Comparison of ENCODE assay signal across 14 cellular contexts in genomic region chr10:287814-288213, GRCh38.
DNase-seq lines count a peak whose midpoint lies in the region; ATAC-seq and TF ChIP-seq lines count a peak whose summit lies in the region.
"Had no signal": no experiment of that assay in that cellular context is flagged by ENCODE, and none has a peak within 500 bp of the region (broad histone marks: within the 10 kb centered on the region; RNA-seq: fewer than 3 reads in every experiment).

No MANE protein-coding gene starts in this region.

- H3K4me1 Mint-ChIP-seq in GM23338: peaks cover 10% of the 10 kb centered on the region
- peaks cover 14% of the 10 kb centered on the region for H3K4me1 Mint-ChIP-seq in T-helper 17 cell
- H3K4me1 Mint-ChIP-seq in natural killer cell treated with Interleukin-12 subunit alpha and Interleukin-12 subunit beta and Interleukin-15 and Interleukin-18, amount 100 ng/mL, for 72 hours (ENCODE audit: low read depth in 2 of 2): peaks cover 11 to 22% of the 10 kb centered on the region in 2 donors

- H3K9me2 ChIP-seq in GM23338 (ENCODE audit: insufficient read depth): no peaks in the 10 kb centered on the region

- no peaks in the 10 kb centered on the region for H3F3A ChIP-seq in GM23338 (replicated peaks; ENCODE audit: low read depth)

- intact Hi-C loops in vagina (cut with DNase I): no loop called here

- ATAC-seq in GM23338 (peak; percentile 63), T-helper 17 cell (no peak)
- no peak for ATAC-seq in natural killer cell treated with Interleukin-12 subunit alpha and Interleukin-12 subunit beta and Interleukin-15 and Interleukin-18, amount 100 ng/mL, for 72 hours
- ATAC-seq: naive thymus-derived CD4-positive, alpha-beta T cell; Panc1 had no signal

- no peak overlapping the region for H3K4me2 ChIP-seq in GM23338

- H2AFZ ChIP-seq in GM23338: no peak overlapping the region

- H3K27me3 ChIP-seq in GM23338 (ENCODE audit: insufficient read depth): no peaks in the 10 kb centered on the region
- H3K27me3 ChIP-seq in vagina: no peaks in the 10 kb centered on the region
- H3K27me3 ChIP-seq: uterus had no signal

- 0 out of 2 replicates have a peak overlapping the region, but pooled peaks have one; percentile 57 for H3K27ac Mint-ChIP-seq in GM23338
- no peak overlapping the region for H3K27ac Mint-ChIP-seq in T-helper 17 cell
- H3K27ac Mint-ChIP-seq in natural killer cell treated with Interleukin-12 subunit alpha and Interleukin-12 subunit beta and Interleukin-15 and Interleukin-18, amount 100 ng/mL, for 72 hours: no peak overlapping the region
- H3K27ac Mint-ChIP-seq: activated T-cell treated with anti-CD3 and anti-CD28 coated beads, Interleukin-2, amount 50 U/mL, for 24 hours had no signal

- H3K27ac ChIP-seq in GM23338 (ENCODE audit: low read depth) (no peak overlapping the region), vagina (no peak overlapping the region)
- H3K27ac ChIP-seq: C4-2B, uterus, WERI-Rb-1 had no signal

- no peaks in the 10 kb centered on the region for H3K9me3 Mint-ChIP-seq in GM23338
- no peaks in the 10 kb centered on the region for H3K9me3 Mint-ChIP-seq in natural killer cell treated with Interleukin-12 subunit alpha and Interleukin-12 subunit beta and Interleukin-15 and Interleukin-18, amount 100 ng/mL, for 72 hours
- H3K9me3 Mint-ChIP-seq: activated T-cell treated with anti-CD3 and anti-CD28 coated beads, Interleukin-2, amount 50 U/mL, for 24 hours; naive thymus-derived CD4-positive, alpha-beta T cell had no signal

- peaks cover 16% of the 10 kb centered on the region for H3K27me3 Mint-ChIP-seq in GM23338 (ENCODE audit: insufficient read depth, low read depth, poor library complexity)
- peaks cover 10% of the 10 kb centered on the region for H3K27me3 Mint-ChIP-seq in T-helper 17 cell
- H3K27me3 Mint-ChIP-seq in natural killer cell treated with Interleukin-12 subunit alpha and Interleukin-12 subunit beta and Interleukin-15 and Interleukin-18, amount 100 ng/mL, for 72 hours: peaks cover 6% of the 10 kb centered on the region in 2 donors
- H3K27me3 Mint-ChIP-seq: activated T-cell treated with anti-CD3 and anti-CD28 coated beads, Interleukin-2, amount 50 U/mL, for 24 hours had no signal

- H3K4me1 ChIP-seq in GM23338 (ENCODE audit: insufficient read depth) (no peaks in the 10 kb centered on the region), vagina (peaks cover 9% of the 10 kb centered on the region)
- H3K4me1 ChIP-seq: uterus had no signal

- H3K36me3 Mint-ChIP-seq in GM23338 (ENCODE audit: low read depth) (peaks cover 9% of the 10 kb centered on the region), T-helper 17 cell (ENCODE audit: low read depth) (peaks cover 2% of the 10 kb centered on the region)
- no peaks in the 10 kb centered on the region for H3K36me3 Mint-ChIP-seq in natural killer cell treated with Interleukin-12 subunit alpha and Interleukin-12 subunit beta and Interleukin-15 and Interleukin-18, amount 100 ng/mL, for 72 hours

- no peaks in the 10 kb centered on the region for H4K20me1 ChIP-seq in GM23338 (replicated peaks; ENCODE audit: insufficient read depth)

- H3K9me3 ChIP-seq in vagina: no peaks in the 10 kb centered on the region
- H3K9me3 ChIP-seq in T-helper 17 cell (ENCODE audit: control insufficient read depth, low read length, poor library complexity, severe bottlenecking): no peaks in the 10 kb centered on the region
- H3K9me3 ChIP-seq: uterus had no signal

- peak; percentile 42 to 57 for TF ChIP-seq CTCF in GM23338 (conservative IDR thresholded peaks at IDR 0.05; ENCODE audit: low read depth in 2 of 2)
- peak; percentile 35; the same call in 1 of the 2 replicates for TF ChIP-seq CTCF in WI38 (IDR thresholded peaks at IDR 0.05; ENCODE audit: low read depth, low read length)
- TF ChIP-seq CTCF in vagina (IDR thresholded peaks at IDR 0.05): no peak

- H3K4me3 Mint-ChIP-seq in GM23338 (no peak overlapping the region), T-helper 17 cell (no peak overlapping the region)
- H3K4me3 Mint-ChIP-seq in natural killer cell treated with Interleukin-12 subunit alpha and Interleukin-12 subunit beta and Interleukin-15 and Interleukin-18, amount 100 ng/mL, for 72 hours: no peak overlapping the region
- H3K4me3 Mint-ChIP-seq: activated T-cell treated with anti-CD3 and anti-CD28 coated beads, Interleukin-2, amount 50 U/mL, for 24 hours; naive thymus-derived CD4-positive, alpha-beta T cell had no signal

- no peaks in the 10 kb centered on the region for H3K79me2 ChIP-seq in GM23338 (replicated peaks; ENCODE audit: insufficient read depth)

- DNase-seq in ACHN (peak; percentile 4), GM23338 (ENCODE audit: low spot score) (peak; percentile 80), iPS DF 4.7 (ENCODE audit: extremely low read depth, low spot score) (peak; percentile 38), vagina (ENCODE audit: extremely low spot score in 2 of 2) (no peak), NCI-H82 treated with DMSO at 0.1 percent for 48 hours (lab: John Stamatoyannopoulos, UW; ENCODE audit: unreplicated experiment) (no peak), T-helper 17 cell (no peak)
- DNase-seq in natural killer cell treated with Interleukin-12 subunit alpha and Interleukin-12 subunit beta and Interleukin-15 and Interleukin-18, amount 100 ng/mL, for 72 hours (ENCODE audit: low spot score): no peak
- DNase-seq: activated T-cell treated with anti-CD3 and anti-CD28 coated beads, Interleukin-2, amount 50 U/mL, for 24 hours; naive thymus-derived CD4-positive, alpha-beta T cell; uterus; WERI-Rb-1 had no signal

- in situ Hi-C loops in ACHN (cut with HindIII; ENCODE audit: low pct_ligation_motif_present, low pct_unique_long_range_greater_than_20kb, low sequenced_read_pairs): no loop called here

- no peak for TF ChIP-seq POLR2A in vagina (IDR thresholded peaks at IDR 0.05)

- no peak overlapping the region for H3K4me3 ChIP-seq in GM23338
- no peak overlapping the region for H3K4me3 ChIP-seq in WI38 (ENCODE audit: low read depth, low read length)
- H3K4me3 ChIP-seq in vagina: no peak overlapping the region
- H3K4me3 ChIP-seq: uterus had no signal

- H3K36me3 ChIP-seq in GM23338 (ENCODE audit: insufficient read depth) (no peaks in the 10 kb centered on the region), vagina (peaks cover 0 to 24% of the 10 kb centered on the region in 2 donors)
- H3K36me3 ChIP-seq: uterus, WERI-Rb-1 had no signal

TF ChIP-seq in GM23338, 12 proteins besides CTCF, POLR2A, EP300 and RAD21:
- TF ChIP-seq ZNF331 (CRISPR knock-in tag; IDR thresholded peaks at IDR 0.05; ENCODE audit: low read depth) (no peak), ZNF462 (CRISPR knock-in tag; IDR thresholded peaks at IDR 0.05) (0 out of 2 replicates have a peak, but pooled peaks have one; percentile 31)

Comparison
In these comparisons a context has a peak if more than half of its experiments do, and no peak if none do; other contexts are left out.
1. DNase-seq: peak in ACHN (single experiment), GM23338 (single experiment) and iPS DF 4.7 (single experiment); none in vagina (0 of 2), NCI-H82 treated with DMSO at 0.1 percent for 48 hours (single experiment), T-helper 17 cell (0 of 3) and natural killer cell treated with Interleukin-12 subunit alpha and Interleukin-12 subunit beta and Interleukin-15 and Interleukin-18, amount 100 ng/mL, for 72 hours (single experiment).
2. CTCF ChIP-seq: peak in GM23338 (2 of 2) and WI38 (single experiment); none in vagina (0 of 3).